Comparison of ENCODE assay signal across 1 cellular context in genomic region chr9:33375238-33375840, GRCh38.
TF ChIP-seq lines count a peak whose summit lies in the region.

No MANE protein-coding gene starts in this region.

TF ChIP-seq in HCT116, 20 proteins besides CTCF, POLR2A, EP300 and RAD21 (continued from another document):
- peak; percentile 14; the same call in 1 of the 2 replicates for TF ChIP-seq ZFX (IDR thresholded peaks at IDR 0.05)
- TF ChIP-seq ZBTB33 (IDR thresholded peaks at IDR 0.05; ENCODE audit: extremely low read depth, insufficient replicate concordance, low read length) = no peak
- TF ChIP-seq JUND (IDR thresholded peaks at IDR 0.05) = peak; percentile 33; the same call in 1 of the 2 replicates
- TF ChIP-seq ZNF274 (IDR thresholded peaks at IDR 0.05; ENCODE audit: low read depth, low read length) = no peak
- TF ChIP-seq MAX (IDR thresholded peaks at IDR 0.05) = no peak
- no peak for TF ChIP-seq FOSL1 (IDR thresholded peaks at IDR 0.05; ENCODE audit: low read depth)
- no peak for TF ChIP-seq EGR1 (IDR thresholded peaks at IDR 0.05; ENCODE audit: low read depth)
- no peak for TF ChIP-seq EZH2 (IDR thresholded peaks at IDR 0.05)
- TF ChIP-seq ELF1 (IDR thresholded peaks at IDR 0.05; ENCODE audit: borderline replicate concordance, low read depth) = no peak
- no peak for TF ChIP-seq CEBPB (IDR thresholded peaks at IDR 0.05; ENCODE audit: low read depth)
- peak; percentile 29 for TF ChIP-seq TCF7L2 (IDR thresholded peaks at IDR 0.05; ENCODE audit: borderline replicate concordance, extremely low read depth, insufficient read depth, insufficient read length)
- no peak for TF ChIP-seq SIN3A (IDR thresholded peaks at IDR 0.05; ENCODE audit: low read depth)
- peak; percentile 67 for TF ChIP-seq SP1 (IDR thresholded peaks at IDR 0.05; ENCODE audit: low read depth)
- TF ChIP-seq CBX3 (IDR thresholded peaks at IDR 0.05; ENCODE audit: low read depth) = 0 out of 2 replicates have a peak, but pooled peaks have one; percentile 1
- no peak for TF ChIP-seq YY1 (IDR thresholded peaks at IDR 0.05; ENCODE audit: extremely low read depth, insufficient replicate concordance, low read depth, low read length)
